Comparison of ENCODE assay signal across 15 cellular contexts in the genomic region with DNA sequence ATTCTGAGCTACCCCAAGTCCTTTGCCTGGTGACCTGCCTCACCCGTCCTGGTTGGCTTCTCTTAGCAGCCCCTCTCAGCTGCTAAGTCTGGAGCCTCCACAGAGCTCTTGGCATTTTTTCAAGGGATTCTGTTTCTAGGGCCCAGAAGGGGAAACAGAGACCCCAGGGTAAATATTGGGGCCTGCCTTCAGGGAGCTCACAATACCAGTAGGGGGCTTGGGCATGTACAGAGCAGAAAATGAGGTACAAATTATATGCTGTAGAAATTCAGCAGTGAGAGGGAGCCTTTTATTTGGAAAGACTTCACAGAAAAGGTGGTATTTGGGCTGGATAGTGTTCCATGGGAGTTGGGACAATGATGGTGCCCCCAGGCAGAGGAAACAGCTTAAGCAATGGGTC. TPM values are rescaled to one million over a fixed set of nuclear protein-coding genes. Genes with fewer than 3 reads are reported as not detected.
DNase-seq lines count a peak whose midpoint lies in the region; TF ChIP-seq lines count a peak whose summit lies in the region.
"Had no signal": no experiment of that assay in that cellular context is flagged by ENCODE, and none has a peak within 500 bp of the region (broad histone marks: within the 10 kb centered on the region; RNA-seq: fewer than 3 reads in every experiment).

No MANE protein-coding gene starts in this region.

- DNase-seq in BJ (ENCODE audit: low read depth) (no peak), HFFc6 (no peak), nephron progenitor cell (no peak), glutamatergic neuron (no peak), GM13976 (ENCODE audit: low spot score) (no peak), colonic mucosa (no peak), nucleus accumbens (lab: John Stamatoyannopoulos, UW) (no peak)
- DNase-seq: activated CD4-positive, alpha-beta T cell treated with anti-CD3 and anti-CD28 coated beads, Interleukin-2, amount 10 ng/mL, durations not matched to agents 7 days and 5 days; NCI-H1436 treated with DMSO at 0.1 percent for 48 hours; NCI-H446 treated with DMSO at 0.1 percent for 48 hours; stimulated activated CD4-positive, alpha-beta T cell treated with anti-CD3 and anti-CD28 coated beads, Interleukin-1b, Interleukin-23, amount 100 ng/mL, for 48 hours; T-helper 1 cell; uterus had no signal

- peak overlapping the region; percentile 19 for H3K27ac ChIP-seq in cingulate gyrus (ENCODE audit: low read depth, low read length)
- no peak overlapping the region for H3K27ac ChIP-seq in colonic mucosa
- H3K27ac ChIP-seq: uterus had no signal

- peaks cover under 1% of the 10 kb centered on the region for H3K4me1 ChIP-seq in colonic mucosa

- POLR2A ChIA-PET in BJ (lab: Charles Lee) = no interaction called here

- CTCF ChIA-PET in BJ (lab: Yijun Ruan, JAX) = interaction anchor here (0.6 to 1.3 kb wide), 5 partner anchors 9 to 65 kb away, joined by 3 to 4 read pairs (median 3); partner anchors contain the start of genes MED29 and PAF1

- in situ Hi-C loops in GM13976 (cut with MboI; ENCODE audit: low sequenced_read_pairs, unreplicated experiment) = no loop called here

- H3K4me3 Mint-ChIP-seq in HFFc6 (no peak overlapping the region), nephron progenitor cell (peak overlapping the region; percentile 29), glutamatergic neuron (ENCODE audit: unreplicated experiment) (no peak overlapping the region)
- H3K4me3 Mint-ChIP-seq: activated CD4-positive, alpha-beta T cell treated with anti-CD3 and anti-CD28 coated beads, Interleukin-2, amount 10 ng/mL, durations not matched to agents 7 days and 5 days had no signal

- H3K27me3 ChIP-seq in BJ (ENCODE audit: control insufficient read depth, insufficient read depth, low read length) (no peaks in the 10 kb centered on the region), colonic mucosa (no peaks in the 10 kb centered on the region)
- H3K27me3 ChIP-seq: uterus had no signal

- H3K4me1 Mint-ChIP-seq in HFFc6 (ENCODE audit: low read depth) (peaks cover 65% of the 10 kb centered on the region), nephron progenitor cell (peaks cover 60% of the 10 kb centered on the region), glutamatergic neuron (ENCODE audit: low read depth, unreplicated experiment) (peaks cover 25% of the 10 kb centered on the region)

- H3K36me3 Mint-ChIP-seq in HFFc6 (ENCODE audit: low read depth) (peaks cover 40% of the 10 kb centered on the region), nephron progenitor cell (ENCODE audit: low read depth) (peaks cover 49% of the 10 kb centered on the region), glutamatergic neuron (ENCODE audit: unreplicated experiment) (peaks cover 5% of the 10 kb centered on the region)

- intact Hi-C loops in colonic mucosa (cut with DNase I) = no loop called here

- H3K27me3 Mint-ChIP-seq in HFFc6 (ENCODE audit: insufficient read depth) (peaks cover 3% of the 10 kb centered on the region), nephron progenitor cell (ENCODE audit: low read depth, poor library complexity) (no peaks in the 10 kb centered on the region), glutamatergic neuron (ENCODE audit: unreplicated experiment) (peaks cover 9% of the 10 kb centered on the region)
- H3K27me3 Mint-ChIP-seq: activated CD4-positive, alpha-beta T cell treated with anti-CD3 and anti-CD28 coated beads, Interleukin-2, amount 10 ng/mL, durations not matched to agents 7 days and 5 days had no signal

- peaks cover 7% of the 10 kb centered on the region for H3K36me3 ChIP-seq in BJ (ENCODE audit: control insufficient read depth, insufficient read depth, low read length)
- H3K36me3 ChIP-seq in colonic mucosa = no peaks in the 10 kb centered on the region
- H3K36me3 ChIP-seq: uterus had no signal

- H3K27ac Mint-ChIP-seq in HFFc6 (peak overlapping the region; percentile 19), nephron progenitor cell (peak overlapping the region; percentile 74), glutamatergic neuron (ENCODE audit: unreplicated experiment) (no peak overlapping the region)
- H3K27ac Mint-ChIP-seq: activated CD4-positive, alpha-beta T cell treated with anti-CD3 and anti-CD28 coated beads, Interleukin-2, amount 10 ng/mL, durations not matched to agents 7 days and 5 days had no signal

- H3K9me3 ChIP-seq in colonic mucosa = no peaks in the 10 kb centered on the region
- H3K9me3 ChIP-seq: uterus had no signal

- TF ChIP-seq CTCF in BJ (IDR thresholded peaks at IDR 0.05; ENCODE audit: insufficient read depth, low read depth, low read length) (peak; percentile 2; the same call in 1 of the 2 replicates), HFFc6 (IDR thresholded peaks at IDR 0.05) (peak; percentile 62), nephron progenitor cell (IDR thresholded peaks at IDR 0.05) (no peak), glutamatergic neuron (IDR thresholded peaks at IDR 0.05; ENCODE audit: partially characterized antibody, unreplicated experiment) (no peak), GM13976 (IDR thresholded peaks at IDR 0.05; ENCODE audit: borderline replicate concordance, control extremely low read depth, extremely low read depth, insufficient read depth, missing control alignments) (no peak), colonic mucosa (IDR thresholded peaks at IDR 0.05) (no peak)

- H3K9me3 Mint-ChIP-seq in HFFc6 (no peaks in the 10 kb centered on the region), nephron progenitor cell (no peaks in the 10 kb centered on the region), glutamatergic neuron (ENCODE audit: unreplicated experiment) (peaks cover 2% of the 10 kb centered on the region)
- H3K9me3 Mint-ChIP-seq: activated CD4-positive, alpha-beta T cell treated with anti-CD3 and anti-CD28 coated beads, Interleukin-2, amount 10 ng/mL, durations not matched to agents 7 days and 5 days had no signal

- no peak overlapping the region for H3K9ac ChIP-seq in colonic mucosa (ENCODE audit: low read depth in 2 of 2, low read length in 2 of 2)

- H3K4me3 ChIP-seq in BJ (ENCODE audit: low read depth, low read length) (no peak overlapping the region), colonic mucosa (no peak overlapping the region)
- H3K4me3 ChIP-seq: lung, uterus had no signal

RNA-seq across cellular contexts. Expression of gene SAMD4B, which starts 3.7 kb away (rescaled TPM):
- 45.7 and 75.7 TPM in 2 replicates for polyA plus RNA-seq in BJ (2011; rRNA removed)
- 47.3 and 55.8 TPM in 2 replicates for polyA minus RNA-seq in BJ (2011; rRNA and poly(A)+ RNA removed)
- total RNA-seq in HFFc6 (2021; fragmentation: NEBNext Ultra II Directional; extraction: Animal tissue kit (Norgen Biotek cat#: 25700)) = 100 to 1,000 TPM; 107 to 133 (median 124) TPM
- total RNA-seq in glutamatergic neuron (ENCODE audit: unreplicated experiment) (119 TPM), colonic mucosa (10 to 100 TPM; 63.9 to 73.7 TPM)

RNA-seq across cellular contexts. Expression of gene GMFG, which starts 10.1 kb away (rescaled TPM):
- polyA plus RNA-seq in BJ (2011; rRNA removed) = 0.50 and 0.56 TPM in 2 replicates
- polyA minus RNA-seq in BJ (2011; rRNA and poly(A)+ RNA removed) = not detected in 2 replicates
- total RNA-seq in HFFc6 (2021; fragmentation: NEBNext Ultra II Directional; extraction: Animal tissue kit (Norgen Biotek cat#: 25700)) = 1 to 10 TPM in 1 of 6 experiments, under 1 TPM in 5; 0.37 to 1.1 (median 0.77) TPM
- total RNA-seq in glutamatergic neuron (ENCODE audit: unreplicated experiment) = 1.2 TPM
- 10 to 100 TPM in 1 of 2 donors, 1 to 10 TPM in 1; 8.7 to 12.7 TPM for total RNA-seq in colonic mucosa

RNA-seq across cellular contexts. Expression of gene LRFN1, which starts 25.3 kb away (rescaled TPM):
- 0.02 and 0.06 TPM in 2 replicates for polyA plus RNA-seq in BJ (2011; rRNA removed)
- 0.05 TPM in 1 of 2 replicates, not detected in the other for polyA minus RNA-seq in BJ (2011; rRNA and poly(A)+ RNA removed)
- total RNA-seq in HFFc6 (2021; fragmentation: NEBNext Ultra II Directional; extraction: Animal tissue kit (Norgen Biotek cat#: 25700)) = under 1 TPM in 2 of 6 experiments, not detected in 4; 0.07 to 0.14 TPM
- 56.3 TPM for total RNA-seq in glutamatergic neuron (ENCODE audit: unreplicated experiment)
- under 1 TPM; 0.25 to 0.29 TPM for total RNA-seq in colonic mucosa

RNA-seq across cellular contexts. Expression of gene PAF1, which starts 45.0 kb away (rescaled TPM):
- 50.2 and 51.8 TPM in 2 replicates for polyA plus RNA-seq in BJ (2011; rRNA removed)
- 30.1 and 41.0 TPM in 2 replicates for polyA minus RNA-seq in BJ (2011; rRNA and poly(A)+ RNA removed)
- 10 to 100 TPM; 46.8 to 70.0 (median 60.6) TPM for total RNA-seq in HFFc6 (2021; fragmentation: NEBNext Ultra II Directional; extraction: Animal tissue kit (Norgen Biotek cat#: 25700))
- 36.2 TPM for total RNA-seq in glutamatergic neuron (ENCODE audit: unreplicated experiment)
- total RNA-seq in colonic mucosa = 10 to 100 TPM; 31.9 to 41.6 TPM

RNA-seq across cellular contexts. Expression of gene MED29, which starts 45.2 kb away (rescaled TPM):
- 28.5 and 36.6 TPM in 2 replicates for polyA plus RNA-seq in BJ (2011; rRNA removed)
- polyA minus RNA-seq in BJ (2011; rRNA and poly(A)+ RNA removed) = 19.2 and 30.1 TPM in 2 replicates
- total RNA-seq in HFFc6 (2021; fragmentation: NEBNext Ultra II Directional; extraction: Animal tissue kit (Norgen Biotek cat#: 25700)) = 10 to 100 TPM; 38.2 to 48.5 (median 45.2) TPM
- total RNA-seq in glutamatergic neuron (ENCODE audit: unreplicated experiment) (30.1 TPM), colonic mucosa (10 to 100 TPM; 22.8 to 37.5 TPM)

Comparison
In these comparisons a context has a peak if more than half of its experiments do, and no peak if none do; other contexts are left out.
1. CTCF ChIP-seq: peak in BJ (single experiment) and HFFc6 (single experiment); none in nephron progenitor cell (single experiment), glutamatergic neuron (single experiment), GM13976 (single experiment) and colonic mucosa (single experiment).
2. RNA of gene LRFN1, which starts 25.3 kb away (total RNA-seq): 56.3 TPM in glutamatergic neuron (single experiment); 0.25 to 0.29 TPM in colonic mucosa and 0.07 to 0.14 TPM in HFFc6; every median in the first group is over 10 times any median in the second.